12 cellular contexts compared by ENCODE assay signal in the genomic region with DNA sequence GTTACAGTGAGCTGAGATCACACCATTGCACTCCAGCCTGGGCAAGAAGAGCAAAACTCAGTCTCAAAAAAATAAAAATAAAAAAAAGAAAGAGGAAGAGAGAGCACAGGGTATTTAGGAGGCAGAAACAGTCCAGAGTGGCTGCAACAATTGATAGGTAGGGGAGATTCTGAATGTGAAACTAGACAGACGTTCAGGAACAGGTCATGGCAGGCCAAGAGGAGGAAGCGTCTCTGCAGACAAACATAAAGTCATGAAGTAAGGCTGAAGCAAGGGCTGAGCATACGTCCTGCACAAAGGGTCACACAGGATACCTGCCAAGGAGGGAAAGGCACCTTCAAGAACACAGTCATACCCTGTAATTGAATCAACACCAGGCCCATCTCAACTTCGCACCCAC.
DNase-seq lines count a peak whose midpoint lies in the region; ATAC-seq and TF ChIP-seq lines count a peak whose summit lies in the region.
"Had no signal": no experiment of that assay in that cellular context is flagged by ENCODE, and none has a peak within 500 bp of the region (broad histone marks: within the 10 kb centered on the region; RNA-seq: fewer than 3 reads in every experiment).

No MANE protein-coding gene starts in this region.

- TF ChIP-seq CTCF in mucosa of descending colon (IDR thresholded peaks at IDR 0.05), result no peak

- H3K4me3 ChIP-seq in mucosa of descending colon, result no peak overlapping the region

- no peak for DNase-seq in mucosa of descending colon
- DNase-seq in kidney glomerular epithelial cell (lab: John Stamatoyannopoulos, UW), result no peak
- no peak for DNase-seq in NCI-H446 (lab: John Stamatoyannopoulos, UW)
- DNase-seq in NCI-H2081 (lab: John Stamatoyannopoulos, UW), result no peak
- no peak for DNase-seq in COLO668 (lab: John Stamatoyannopoulos, UW; ENCODE audit: unreplicated experiment)
- DNase-seq: activated CD4-positive, CD25-positive, alpha-beta regulatory T cell treated with anti-CD3 and anti-CD28 coated beads, Interleukin-2, amount 50 U/mL, for 72 hours; cortex of kidney; hypothalamus; natural killer cell had no signal

- ATAC-seq in GM18907 (IDR thresholded peaks at IDR 0.05; ENCODE audit: unreplicated experiment), result peak; percentile 82
- ATAC-seq in GM21786 (IDR thresholded peaks at IDR 0.05; ENCODE audit: unreplicated experiment), result peak; percentile 96
- peak; percentile 73 for ATAC-seq in HG03469 (IDR thresholded peaks at IDR 0.05; ENCODE audit: unreplicated experiment)
- ATAC-seq in mucosa of descending colon, result peak; percentile 39
- ATAC-seq: natural killer cell had no signal

- intact Hi-C loops in mucosa of descending colon (cut with DNase I, micrococcal nuclease), result no loop called here

- H3K9me3 ChIP-seq in mucosa of descending colon, result no peaks in the 10 kb centered on the region

- H3K36me3 ChIP-seq in mucosa of descending colon (ENCODE audit: low read depth), result no peaks in the 10 kb centered on the region

- H3K4me1 ChIP-seq in mucosa of descending colon (ENCODE audit: low read depth), result no peaks in the 10 kb centered on the region

Comparison
In these comparisons a context has a peak if more than half of its experiments do, and no peak if none do; other contexts are left out.
1. ATAC-seq: peak in every context shown above with its lines; median percentile 96 in GM21786; 82 in GM18907; 73 in HG03469; 39 in mucosa of descending colon.